9 cellular contexts compared by ENCODE assay signal in genomic region chr1:151199860-151200581, GRCh38. TPM values are rescaled to one million over a fixed set of nuclear protein-coding genes. Genes with fewer than 3 reads are reported as not detected.
DNase-seq lines count a peak whose midpoint lies in the region; ATAC-seq and TF ChIP-seq lines count a peak whose summit lies in the region.
"Had no signal": no experiment of that assay in that cellular context is flagged by ENCODE, and none has a peak within 500 bp of the region (broad histone marks: within the 10 kb centered on the region; RNA-seq: fewer than 3 reads in every experiment).

No MANE protein-coding gene starts in this region.

- H3K36me3 ChIP-seq in cardiac muscle cell, result peaks cover 3% of the 10 kb centered on the region

- no peaks in the 10 kb centered on the region for H3K9me3 ChIP-seq in cardiac muscle cell (ENCODE audit: low read depth)

- ATAC-seq in Right ventricle myocardium superior (ENCODE audit: poor library complexity), result no peak

- H3K4me3 Mint-ChIP-seq in T-helper 1 cell treated with Interleukin-12 subunit alpha and Interleukin-12 subunit beta and Interleukin-4 antibody, amounts not matched to agents 30 μg/mL and 1 μg/mL, for 36 hours, result peak overlapping the region; percentile 94
- peak overlapping the region; percentile 100 for H3K4me3 Mint-ChIP-seq in neural crest cell

- POLR2A ChIA-PET in HEK293T (lab: Yijun Ruan, JAX), result interaction anchor here (0.6 to 2.8 kb wide), 6 partner anchors 8 to 81 kb away, joined by 3 to 17 read pairs (median 10); partner anchors contain the start of genes VPS72 and ZNF687

- peaks cover 35% of the 10 kb centered on the region for H3K4me1 Mint-ChIP-seq in T-helper 1 cell treated with Interleukin-12 subunit alpha and Interleukin-12 subunit beta and Interleukin-4 antibody, amounts not matched to agents 30 μg/mL and 1 μg/mL, for 36 hours (ENCODE audit: low read depth)
- peaks cover 34% of the 10 kb centered on the region for H3K4me1 Mint-ChIP-seq in neural crest cell

- peaks cover 25% of the 10 kb centered on the region for H3K36me3 Mint-ChIP-seq in T-helper 1 cell treated with Interleukin-12 subunit alpha and Interleukin-12 subunit beta and Interleukin-4 antibody, amounts not matched to agents 30 μg/mL and 1 μg/mL, for 36 hours (ENCODE audit: low read depth)
- H3K36me3 Mint-ChIP-seq in neural crest cell (ENCODE audit: low read depth), result no peaks in the 10 kb centered on the region

- CTCF ChIA-PET in HEK293T (lab: Yijun Ruan, JAX), result interaction anchor here (1.2 kb wide), 1 partner anchor 52 kb away, joined by 3 read pairs; no protein-coding TSS in a partner anchor

- TF ChIP-seq CTCF in cardiac muscle cell (IDR thresholded peaks at IDR 0.05; ENCODE audit: low read depth, low read length), result no peak
- TF ChIP-seq CTCF in neural crest cell (conservative IDR thresholded peaks at IDR 0.05), result no peak

- peak overlapping the region; percentile 97 for H3K27ac Mint-ChIP-seq in T-helper 1 cell treated with Interleukin-12 subunit alpha and Interleukin-12 subunit beta and Interleukin-4 antibody, amounts not matched to agents 30 μg/mL and 1 μg/mL, for 36 hours
- peak overlapping the region; percentile 98 for H3K27ac Mint-ChIP-seq in neural crest cell (ENCODE audit: unreplicated experiment)

- H3K9me3 Mint-ChIP-seq in T-helper 1 cell treated with Interleukin-12 subunit alpha and Interleukin-12 subunit beta and Interleukin-4 antibody, amounts not matched to agents 30 μg/mL and 1 μg/mL, for 36 hours, result no peaks in the 10 kb centered on the region
- H3K9me3 Mint-ChIP-seq in neural crest cell, result no peaks in the 10 kb centered on the region

- H3K4me1 ChIP-seq in cardiac muscle cell (ENCODE audit: low read depth), result peaks cover 6% of the 10 kb centered on the region

- H3K27ac ChIP-seq in cardiac muscle cell, result peak overlapping the region; percentile 94

- H3K27me3 ChIP-seq in cardiac muscle cell, result no peaks in the 10 kb centered on the region

- H3K27me3 Mint-ChIP-seq in T-helper 1 cell treated with Interleukin-12 subunit alpha and Interleukin-12 subunit beta and Interleukin-4 antibody, amounts not matched to agents 30 μg/mL and 1 μg/mL, for 36 hours (ENCODE audit: low read depth), result peaks cover 3% of the 10 kb centered on the region
- H3K27me3 Mint-ChIP-seq in neural crest cell (ENCODE audit: low read depth), result peaks cover 2% of the 10 kb centered on the region

- intact Hi-C loops in Right ventricle myocardium superior (cut with DNase I), result no loop called here

- H3K4me3 ChIP-seq in cardiac muscle cell, result peak overlapping the region; percentile 77

- peak; percentile 10 to 90 for DNase-seq in cardiac muscle cell (ENCODE audit: low read depth in 1 of 2, low spot score in 1 of 2)
- DNase-seq in Right ventricle myocardium superior, result no peak
- DNase-seq in epidermal melanocyte (ENCODE audit: insufficient read length, low spot score), result peak; percentile 46
- no peak for DNase-seq in neural crest cell (ENCODE audit: low read depth, low spot score)
- no peak for DNase-seq in medulla oblongata (ENCODE audit: extremely low spot score)
- DNase-seq in HuH-7.5 (ENCODE audit: low spot score), result no peak
- DNase-seq in HEK293T (ENCODE audit: extremely low spot score), result no peak

TF ChIP-seq in HEK293T, 16 proteins besides CTCF, POLR2A, EP300 and RAD21:
- no peak for TF ChIP-seq SP1 (IDR thresholded peaks at IDR 0.05)
- TF ChIP-seq HDGF (IDR thresholded peaks at IDR 0.05; ENCODE audit: borderline replicate concordance), result no peak
- no peak for TF ChIP-seq ELF4 (IDR thresholded peaks at IDR 0.05)
- TF ChIP-seq SUZ12 (IDR thresholded peaks at IDR 0.05), result no peak
- TF ChIP-seq LEF1 (IDR thresholded peaks at IDR 0.05; ENCODE audit: borderline replicate concordance), result no peak
- TF ChIP-seq TARDBP (IDR thresholded peaks at IDR 0.05), result no peak
- TF ChIP-seq L3MBTL2 (conservative IDR thresholded peaks at IDR 0.05), result no peak
- no peak for TF ChIP-seq ARNT (IDR thresholded peaks at IDR 0.05)
- TF ChIP-seq NFRKB (IDR thresholded peaks at IDR 0.05), result no peak
- no peak for TF ChIP-seq BHLHE40 (IDR thresholded peaks at IDR 0.05; ENCODE audit: borderline replicate concordance)
- TF ChIP-seq CTBP1 (IDR thresholded peaks at IDR 0.05; ENCODE audit: borderline replicate concordance), result no peak
- TF ChIP-seq FOXA1 (IDR thresholded peaks at IDR 0.05), result no peak
- TF ChIP-seq PKNOX1 (IDR thresholded peaks at IDR 0.05), result no peak
- TF ChIP-seq FOXM1 (IDR thresholded peaks at IDR 0.05; ENCODE audit: borderline replicate concordance), result no peak
- TF ChIP-seq ZNF384 (IDR thresholded peaks at IDR 0.05), result no peak
- no peak for TF ChIP-seq FOXK2 (IDR thresholded peaks at IDR 0.05)
TF ChIP-seq in HEK293T: peak in this region for 0.

RNA-seq across cellular contexts. Expression of gene PIP5K1A, which starts 1.7 kb away (rescaled TPM):
- total RNA-seq in cardiac muscle cell (36.4 and 91.3 TPM in 2 replicates), Right ventricle myocardium superior (33.5 TPM), neural crest cell (88.7 and 96.2 TPM in 2 replicates)
- 21.6 and 28.8 TPM in 2 replicates for polyA plus RNA-seq in cardiac muscle cell

RNA-seq across cellular contexts. Expression of gene VPS72, which starts 10.0 kb away (rescaled TPM):
- total RNA-seq in cardiac muscle cell (47.5 and 60.0 TPM in 2 replicates), Right ventricle myocardium superior (37.5 TPM), neural crest cell (134 and 135 TPM in 2 replicates)
- polyA plus RNA-seq in cardiac muscle cell, result 64.7 and 82.7 TPM in 2 replicates

RNA-seq across cellular contexts. Expression of gene TMOD4, which starts 24.2 kb away (rescaled TPM):
- 0.48 TPM in 1 of 2 replicates, not detected in the other for total RNA-seq in cardiac muscle cell
- polyA plus RNA-seq in cardiac muscle cell, result 0.44 TPM in 1 of 2 replicates, not detected in the other
- not detected for total RNA-seq in Right ventricle myocardium superior
- 1.6 and 2.7 TPM in 2 replicates for total RNA-seq in neural crest cell
- total RNA-seq: dermis microvascular lymphatic vessel endothelial cell had no signal

RNA-seq across cellular contexts. Expression of gene SCNM1, which starts 34.1 kb away (rescaled TPM):
- total RNA-seq in cardiac muscle cell, result 30.8 and 50.9 TPM in 2 replicates
- 66.5 and 80.7 TPM in 2 replicates for polyA plus RNA-seq in cardiac muscle cell
- total RNA-seq in Right ventricle myocardium superior, result 17.5 TPM
- 48.7 and 57.1 TPM in 2 replicates for total RNA-seq in neural crest cell

RNA-seq across cellular contexts. Expression of gene LYSMD1, which starts 34.3 kb away (rescaled TPM):
- total RNA-seq in cardiac muscle cell (19.7 and 26.7 TPM in 2 replicates), Right ventricle myocardium superior (10.7 TPM), neural crest cell (11.2 and 11.9 TPM in 2 replicates)
- polyA plus RNA-seq in cardiac muscle cell, result 4.9 and 8.0 TPM in 2 replicates

Comparison
In these comparisons a context has a peak if more than half of its experiments do, and no peak if none do; other contexts are left out.
1. DNase-seq: peak in cardiac muscle cell (2 of 2) and epidermal melanocyte (single experiment); none in Right ventricle myocardium superior (single experiment), neural crest cell (single experiment), medulla oblongata (single experiment), HuH-7.5 (single experiment) and HEK293T (single experiment).